In the genomic region with DNA sequence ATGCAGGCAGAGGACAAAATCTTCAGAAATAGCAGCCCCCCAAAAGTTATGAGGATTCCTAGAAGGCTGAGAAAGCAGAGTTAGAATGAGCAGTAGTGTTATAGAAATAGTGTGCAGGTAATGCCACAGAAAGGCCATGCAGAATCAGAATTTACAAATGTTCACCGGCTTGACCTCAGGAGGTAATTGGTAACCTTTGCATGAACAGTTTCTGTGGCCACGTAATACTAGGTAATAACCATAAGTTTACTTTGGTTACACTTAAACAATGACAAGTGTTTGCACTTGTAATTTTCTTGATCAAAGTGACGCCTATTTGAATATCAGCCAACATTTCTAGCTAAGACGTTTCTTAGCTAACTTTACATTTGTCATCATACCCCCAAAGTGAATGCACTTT, we compare ENCODE assay signal across 21 cellular contexts.
"Had no signal": no experiment of that assay in that cellular context is flagged by ENCODE, and none has a peak within 500 bp of the region (broad histone marks: within the 10 kb centered on the region; RNA-seq: fewer than 3 reads in every experiment).

No MANE protein-coding gene starts in this region.

- H3K4me2 ChIP-seq: hepatocyte had no signal

- DNase-seq: effector CD4-positive, alpha-beta T cell; endodermal cell; foreskin melanocyte; head of caudate nucleus; kidney; left colon; mammary epithelial cell; naive thymus-derived CD4-positive, alpha-beta T cell; nephron progenitor cell; retina; right lobe of liver; stimulated activated CD4-positive, alpha-beta T cell treated with anti-CD3 and anti-CD28 coated beads, Interleukin-4, amount 100 ng/mL, for 1 hour; stimulated activated CD8-positive, alpha-beta memory T cell treated with anti-CD3 and anti-CD28 coated beads, Interleukin-4, amount 100 ng/mL, for 48 hours; stimulated activated naive CD8-positive, alpha-beta T cell treated with anti-CD3 and anti-CD28 coated beads, Interleukin-15, Interleukin-2, amounts not matched to agents 100 U/mL and 50 U/mL, for 24 hours had no signal

- H3K4me3 ChIP-seq: coronary artery, hepatocyte, prostate gland, right lobe of liver, suprapubic skin, tibial nerve had no signal

- H3K36me3 ChIP-seq: prostate gland, right lobe of liver, suprapubic skin, tibial nerve had no signal

- H3K4me1 ChIP-seq: parathyroid adenoma, prostate gland, right lobe of liver, suprapubic skin, tibial nerve had no signal

- H3K27ac ChIP-seq: coronary artery, hepatocyte, parathyroid adenoma, prostate gland, right lobe of liver, suprapubic skin, tibial nerve had no signal

- H3K9me3 ChIP-seq: prostate gland, right lobe of liver, suprapubic skin, tibial nerve had no signal

- ATAC-seq: left colon; naive thymus-derived CD4-positive, alpha-beta T cell; right lobe of liver; stimulated activated effector memory CD8-positive, alpha-beta T cell treated with anti-CD3 and anti-CD28 coated beads, Interleukin-12 subunit alpha, Interleukin-12 subunit beta, amount 100 ng/mL, for 72 hours; stimulated activated naive CD8-positive, alpha-beta T cell treated with anti-CD3 and anti-CD28 coated beads, Interleukin-15, Interleukin-2, amounts not matched to agents 100 U/mL and 50 U/mL, for 24 hours had no signal

- H2AFZ ChIP-seq: hepatocyte, parathyroid adenoma had no signal

- H3K79me2 ChIP-seq: hepatocyte, parathyroid adenoma had no signal

- H3K27me3 ChIP-seq: hepatocyte, right lobe of liver, suprapubic skin, tibial nerve had no signal
